17 cellular contexts compared by ENCODE assay signal in the genomic region with DNA sequence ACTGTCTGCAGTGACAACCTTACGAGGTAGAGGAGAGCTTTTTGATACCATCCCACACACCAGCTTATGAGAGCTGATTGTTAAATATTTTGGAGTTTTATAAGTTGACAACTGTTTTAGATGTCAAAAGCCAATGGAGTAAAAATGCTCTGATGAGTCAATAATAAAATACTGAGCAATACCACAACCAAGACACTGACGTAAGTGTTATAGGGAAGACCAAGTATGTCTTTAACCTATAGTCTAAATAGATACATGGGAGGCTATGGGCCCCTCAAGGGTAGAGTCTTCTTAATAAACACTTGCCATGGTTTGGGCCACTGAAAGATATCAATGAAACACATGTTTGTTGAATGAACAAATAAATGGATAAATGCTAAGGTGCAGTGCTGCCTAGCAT.
"Had no signal": no experiment of that assay in that cellular context is flagged by ENCODE, and none has a peak within 500 bp of the region (broad histone marks: within the 10 kb centered on the region; RNA-seq: fewer than 3 reads in every experiment).

No MANE protein-coding gene starts in this region.

- H3K4me3 Mint-ChIP-seq: activated CD4-positive, alpha-beta T cell treated with anti-CD3 and anti-CD28 coated beads, Interleukin-2, amount 10 ng/mL, durations not matched to agents 24 days and 14 days; stimulated activated naive B cell treated with anti-CD40 and anti-IgM and Interleukin-4, amounts not matched to agents 10 μg/mL and 1 μg/mL and 100 μg/mL, for 72 hours had no signal

- H3K36me3 ChIP-seq: adrenal gland, lower lobe of right lung, prostate gland, right atrium auricular region, tibial nerve had no signal

- H3K4me1 ChIP-seq: adrenal gland, lower lobe of right lung, prostate gland, right atrium auricular region, tibial nerve had no signal

- H3K27ac Mint-ChIP-seq: activated CD4-positive, alpha-beta T cell treated with anti-CD3 and anti-CD28 coated beads, Interleukin-2, amount 10 ng/mL, durations not matched to agents 24 days and 14 days; stimulated activated naive B cell treated with anti-CD40 and anti-IgM and Interleukin-4, amounts not matched to agents 10 μg/mL and 1 μg/mL and 100 μg/mL, for 72 hours had no signal

- H3K9me3 ChIP-seq: adrenal gland, prostate gland had no signal

- H3K27ac ChIP-seq: adrenal gland, lower lobe of right lung, prostate gland, right atrium auricular region, tibial nerve had no signal

- H3K4me3 ChIP-seq: adrenal gland, lower lobe of right lung, prostate gland, right atrium auricular region, tibial nerve had no signal

- H3K27me3 ChIP-seq: adrenal gland, right atrium auricular region, tibial nerve had no signal

- H3K27me3 Mint-ChIP-seq: activated CD4-positive, alpha-beta T cell treated with anti-CD3 and anti-CD28 coated beads, Interleukin-2, amount 10 ng/mL, durations not matched to agents 24 days and 14 days; stimulated activated naive B cell treated with anti-CD40 and anti-IgM and Interleukin-4, amounts not matched to agents 10 μg/mL and 1 μg/mL and 100 μg/mL, for 72 hours had no signal

- DNase-seq: activated CD4-positive, alpha-beta T cell treated with anti-CD3 and anti-CD28 coated beads, Interleukin-2, amount 10 ng/mL, durations not matched to agents 24 days and 14 days; activated CD4-positive, CD25-positive, alpha-beta regulatory T cell; activated CD8-positive, alpha-beta memory T cell treated with anti-CD3 and anti-CD28 coated beads for 24 hours; activated effector memory CD4-positive, alpha-beta T cell treated with Interleukin-2 at 50 U/mL for 16 hours; activated naive CD4-positive, alpha-beta T cell treated with anti-CD3 and anti-CD28 coated beads, Interleukin-2, amount 50 U/mL, for 16 hours; adrenal gland; cerebellar nuclear complex; cortex of kidney; head of caudate nucleus; lower lobe of right lung; occipital lobe; stimulated activated CD4-positive, alpha-beta T cell treated with anti-CD3 and anti-CD28 coated beads, Interleukin-4, amount 100 ng/mL, for 24 hours; stimulated activated naive B cell treated with anti-CD40 and anti-IgM and Interleukin-4, amounts not matched to agents 10 μg/mL and 1 μg/mL and 100 μg/mL, for 72 hours; T1000 had no signal

- ATAC-seq: lower lobe of right lung; stimulated activated naive B cell treated with anti-CD40 and anti-IgM and Interleukin-4, amounts not matched to agents 10 μg/mL and 1 μg/mL and 100 μg/mL, for 72 hours had no signal
